In the genomic region with DNA sequence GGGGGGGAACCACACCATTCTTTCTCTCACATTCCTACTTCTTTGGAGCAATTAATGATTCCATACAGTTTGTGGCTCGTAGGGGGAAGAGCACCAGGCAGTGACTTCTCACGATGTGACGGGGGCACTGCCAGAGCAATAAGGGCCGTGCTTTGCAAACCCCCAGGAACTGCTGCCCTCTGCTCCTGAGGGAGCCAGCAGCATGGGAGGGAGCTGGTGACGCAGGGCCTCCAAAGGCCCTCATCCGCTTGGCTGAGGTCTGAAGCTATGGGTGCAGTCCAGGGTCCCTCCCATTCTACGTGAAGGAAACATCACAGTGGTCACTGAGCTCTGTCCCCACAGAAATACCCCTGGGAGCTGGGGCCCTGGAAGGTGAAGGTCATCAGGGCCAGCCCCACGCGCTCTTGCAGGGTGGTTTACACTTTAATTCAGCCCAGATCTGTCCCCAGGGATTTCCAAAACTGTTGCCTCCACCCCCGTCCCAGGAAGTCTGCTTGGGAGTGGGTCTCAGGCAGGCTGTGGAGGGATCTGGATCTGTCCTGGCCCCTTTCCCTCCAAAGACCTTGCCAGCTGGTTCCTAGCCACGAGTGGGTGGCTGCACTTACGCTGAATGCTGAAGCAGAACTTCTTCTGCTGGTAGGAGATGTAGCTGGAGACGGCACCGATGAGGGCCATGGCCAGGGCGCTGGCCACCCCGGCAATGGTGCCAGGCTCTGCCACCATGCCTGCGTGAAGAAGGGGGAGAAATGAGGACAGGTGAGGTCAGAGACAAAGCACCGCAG, we compare ENCODE assay signal across 17 cellular contexts.
A peak's percentile ranks its signal among the peaks of the same experiment; 100 is the strongest.
DNase-seq lines count a peak whose midpoint lies in the region; ATAC-seq and TF ChIP-seq lines count a peak whose summit lies in the region.
"Had no signal": no experiment of that assay in that cellular context is flagged by ENCODE, and none has a peak within 500 bp of the region (broad histone marks: within the 10 kb centered on the region; RNA-seq: fewer than 3 reads in every experiment).

No MANE protein-coding gene starts in this region.

- H3K4me3 ChIP-seq in right atrium auricular region (no peak overlapping the region), colonic mucosa (no peak overlapping the region)
- H3K4me3 ChIP-seq: BLaER1, GM12878 had no signal

- H3K36me3 Mint-ChIP-seq in osteocyte (ENCODE audit: unreplicated experiment), result peaks cover 6% of the 10 kb centered on the region
- no peaks in the 10 kb centered on the region for H3K36me3 Mint-ChIP-seq in natural killer cell treated with Interleukin-12 subunit alpha and Interleukin-12 subunit beta and Interleukin-15 and Interleukin-18, amount 100 ng/mL, for 72 hours

- H3K36me3 ChIP-seq in right atrium auricular region, result no peaks in the 10 kb centered on the region
- no peaks in the 10 kb centered on the region for H3K36me3 ChIP-seq in colonic mucosa

- intact Hi-C loops in Right ventricle myocardium superior (cut with DNase I), result loop anchor here (10.0 kb wide), 2 partner anchors 129 to 229 kb away; no protein-coding TSS in a partner anchor
- intact Hi-C loops in colonic mucosa (cut with DNase I), result no loop called here

- ATAC-seq in Right ventricle myocardium superior (ENCODE audit: poor library complexity), result no peak
- no peak for ATAC-seq in natural killer cell treated with Interleukin-12 subunit alpha and Interleukin-12 subunit beta and Interleukin-15 and Interleukin-18, amount 100 ng/mL, for 72 hours
- ATAC-seq: GM12878, HepG2 had no signal

- no peaks in the 10 kb centered on the region for H3K4me1 ChIP-seq in right atrium auricular region
- no peaks in the 10 kb centered on the region for H3K4me1 ChIP-seq in colonic mucosa
- H3K4me1 ChIP-seq: BLaER1 had no signal

- H3K9me3 ChIP-seq in right atrium auricular region, result no peaks in the 10 kb centered on the region
- H3K9me3 ChIP-seq in colonic mucosa, result no peaks in the 10 kb centered on the region
- H3K9me3 ChIP-seq: BLaER1 had no signal

- H3K27ac ChIP-seq in right atrium auricular region (no peak overlapping the region), colonic mucosa (no peak overlapping the region)
- H3K27ac ChIP-seq: BLaER1 had no signal

- no peak overlapping the region for H3K9ac ChIP-seq in colonic mucosa (ENCODE audit: low read depth in 2 of 2, low read length in 2 of 2)
- H3K9ac ChIP-seq: BLaER1 had no signal

- H3K9me3 Mint-ChIP-seq in osteocyte (ENCODE audit: unreplicated experiment), result no peaks in the 10 kb centered on the region
- no peaks in the 10 kb centered on the region for H3K9me3 Mint-ChIP-seq in natural killer cell treated with Interleukin-12 subunit alpha and Interleukin-12 subunit beta and Interleukin-15 and Interleukin-18, amount 100 ng/mL, for 72 hours

- H3K27ac Mint-ChIP-seq in osteocyte (ENCODE audit: unreplicated experiment), result no peak overlapping the region
- no peak overlapping the region for H3K27ac Mint-ChIP-seq in natural killer cell treated with Interleukin-12 subunit alpha and Interleukin-12 subunit beta and Interleukin-15 and Interleukin-18, amount 100 ng/mL, for 72 hours

- no peak for TF ChIP-seq CTCF in right atrium auricular region (IDR thresholded peaks at IDR 0.05)
- no peak for TF ChIP-seq CTCF in colonic mucosa (IDR thresholded peaks at IDR 0.05)
- TF ChIP-seq CTCF in osteocyte (IDR thresholded peaks at IDR 0.05), result no peak

- no peak overlapping the region for H3K4me3 Mint-ChIP-seq in osteocyte (ENCODE audit: unreplicated experiment)
- H3K4me3 Mint-ChIP-seq in natural killer cell treated with Interleukin-12 subunit alpha and Interleukin-12 subunit beta and Interleukin-15 and Interleukin-18, amount 100 ng/mL, for 72 hours, result no peak overlapping the region
- H3K4me3 Mint-ChIP-seq: CD14-positive monocyte; CD4-positive, alpha-beta memory T cell; H9 had no signal

- in situ Hi-C loops in G401 (cut with HindIII; ENCODE audit: low sequenced_read_pairs), result no loop called here

- peak; percentile 42 for DNase-seq in right atrium auricular region (ENCODE audit: low spot score)
- DNase-seq in Right ventricle myocardium superior, result no peak
- DNase-seq in colonic mucosa, result peak; percentile 11
- peak; percentile 75 for DNase-seq in osteocyte (ENCODE audit: extremely low spot score, unreplicated experiment)
- no peak for DNase-seq in amygdala (lab: John Stamatoyannopoulos, UW)
- no peak for DNase-seq in natural killer cell treated with Interleukin-12 subunit alpha and Interleukin-12 subunit beta and Interleukin-15 and Interleukin-18, amount 100 ng/mL, for 72 hours (ENCODE audit: low spot score)
- DNase-seq in G401 (ENCODE audit: low spot score), result no peak
- DNase-seq: 8988T; CD4-positive, alpha-beta memory T cell; DMS153; DMS79; GF-D8; H9 had no signal

- H3K27me3 ChIP-seq in right atrium auricular region, result no peaks in the 10 kb centered on the region
- H3K27me3 ChIP-seq in colonic mucosa, result no peaks in the 10 kb centered on the region
- H3K27me3 ChIP-seq: BLaER1 had no signal

- no peaks in the 10 kb centered on the region for H3K4me1 Mint-ChIP-seq in osteocyte (ENCODE audit: unreplicated experiment)
- H3K4me1 Mint-ChIP-seq in natural killer cell treated with Interleukin-12 subunit alpha and Interleukin-12 subunit beta and Interleukin-15 and Interleukin-18, amount 100 ng/mL, for 72 hours (ENCODE audit: low read depth in 2 of 2), result peaks cover 0 to 4% of the 10 kb centered on the region in 2 donors

- no peaks in the 10 kb centered on the region for H3K27me3 Mint-ChIP-seq in osteocyte (ENCODE audit: unreplicated experiment)
- no peaks in the 10 kb centered on the region for H3K27me3 Mint-ChIP-seq in natural killer cell treated with Interleukin-12 subunit alpha and Interleukin-12 subunit beta and Interleukin-15 and Interleukin-18, amount 100 ng/mL, for 72 hours
- H3K27me3 Mint-ChIP-seq: CD4-positive, alpha-beta memory T cell had no signal

Comparison
In these comparisons a context has a peak if more than half of its experiments do, and no peak if none do; other contexts are left out.
1. DNase-seq: peak in right atrium auricular region (single experiment), colonic mucosa (single experiment) and osteocyte (single experiment); none in Right ventricle myocardium superior (single experiment), amygdala (0 of 56), natural killer cell treated with Interleukin-12 subunit alpha and Interleukin-12 subunit beta and Interleukin-15 and Interleukin-18, amount 100 ng/mL, for 72 hours (single experiment) and G401 (single experiment).